In genomic region chr6:108083349-108083748, GRCh38 we compare ENCODE assay signal across 21 cellular contexts.
DNase-seq lines count a peak whose midpoint lies in the region; ATAC-seq and TF ChIP-seq lines count a peak whose summit lies in the region.
"Had no signal": no experiment of that assay in that cellular context is flagged by ENCODE, and none has a peak within 500 bp of the region (broad histone marks: within the 10 kb centered on the region; RNA-seq: fewer than 3 reads in every experiment).

No MANE protein-coding gene starts in this region.

- TF ChIP-seq CTCF in fibroblast of pulmonary artery (IDR thresholded peaks at IDR 0.05; ENCODE audit: low read length, missing control alignments) (no peak), neutrophil (IDR thresholded peaks at IDR 0.05) (no peak)

- ATAC-seq in GM21737 (IDR thresholded peaks at IDR 0.05; ENCODE audit: unreplicated experiment), result no peak
- ATAC-seq: A549; CD8-positive, alpha-beta T cell; GM12878 had no signal

- H3K27ac ChIP-seq in neutrophil, result peak overlapping the region; percentile 48
- H3K27ac ChIP-seq: A549; BLaER1 treated with 17β-estradiol and CSF1 and Interleukin-3, amounts not matched to agents 10 nM and 100 nM; RWPE1 had no signal

- peaks cover 4 to 7% of the 10 kb centered on the region in 2 experiments for H3K4me1 ChIP-seq in neutrophil (ENCODE audit: control insufficient read depth in 1 of 2, insufficient read depth in 1 of 2, low read depth in 1 of 2, low read length in 1 of 2)
- H3K4me1 ChIP-seq: Caco-2 had no signal

- H3K4me3 ChIP-seq in fibroblast of pulmonary artery (replicated peaks; ENCODE audit: low read depth, low read length), result no peak overlapping the region
- no peak overlapping the region for H3K4me3 ChIP-seq in neutrophil (ENCODE audit: low read depth in 1 of 2, low read length in 1 of 2)
- H3K4me3 ChIP-seq: A549; BLaER1 treated with 17β-estradiol and CSF1 and Interleukin-3, amounts not matched to agents 10 nM and 100 nM; GM12878; HAP-1 had no signal

- no peaks in the 10 kb centered on the region for H3K9me3 ChIP-seq in neutrophil
- H3K9me3 ChIP-seq: A549; BLaER1 treated with 17β-estradiol and CSF1 and Interleukin-3, amounts not matched to agents 10 nM and 100 nM; Caco-2; HAP-1 had no signal

- peak; percentile 6 for DNase-seq in ELR (ENCODE audit: low read depth)
- peak; percentile 25 for DNase-seq in amniotic epithelial cell (ENCODE audit: low read depth)
- DNase-seq in fibroblast of pulmonary artery (ENCODE audit: low read depth), result peak; percentile 49
- DNase-seq in RKO (ENCODE audit: low spot score), result no peak
- DNase-seq in HUDEP-2 (lab: John Stamatoyannopoulos, UW; ENCODE audit: unreplicated experiment in 76 of 76), result no peak
- DNase-seq: AML-193; Caco-2; CD8-positive, alpha-beta T cell; GDM1; GOT3; KBM-7; NCI-H2029 treated with DMSO at 0.1 percent for 48 hours; NCI-H526 treated with DMSO at 0.1 percent for 48 hours; SHP77 had no signal

- H3K36me3 ChIP-seq in neutrophil, result no peaks in the 10 kb centered on the region
- H3K36me3 ChIP-seq: BLaER1 treated with 17β-estradiol and CSF1 and Interleukin-3, amounts not matched to agents 10 nM and 100 nM; HAP-1 had no signal

- peaks cover 48% of the 10 kb centered on the region for H3K27me3 ChIP-seq in neutrophil
- H3K27me3 ChIP-seq: BLaER1 treated with 17β-estradiol and CSF1 and Interleukin-3, amounts not matched to agents 10 nM and 100 nM had no signal

Comparison
In these comparisons a context has a peak if more than half of its experiments do, and no peak if none do; other contexts are left out.
1. DNase-seq: peak in ELR (single experiment), amniotic epithelial cell (single experiment) and fibroblast of pulmonary artery (single experiment); none in RKO (single experiment) and HUDEP-2 (0 of 76).